19 cellular contexts compared by ENCODE assay signal in the genomic region with DNA sequence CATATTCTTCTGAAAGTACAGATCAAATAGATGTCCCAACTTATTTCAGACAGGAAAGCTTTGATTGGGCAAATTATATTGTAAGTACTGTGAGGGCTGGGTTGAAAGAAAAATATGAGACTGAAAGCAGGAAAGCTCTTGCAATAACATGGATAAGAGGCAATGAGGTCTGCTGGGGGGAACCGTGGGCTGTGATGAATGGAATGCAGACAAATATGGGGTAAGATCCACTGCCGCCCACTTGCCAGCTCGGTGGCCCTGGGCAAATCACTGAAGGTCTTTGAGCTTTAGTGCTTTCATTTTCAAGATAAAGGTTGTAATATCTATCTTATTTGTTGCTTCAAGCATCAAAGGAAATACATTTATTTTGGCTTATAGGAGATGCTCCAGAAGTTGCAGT. TPM values are rescaled to one million over a fixed set of nuclear protein-coding genes. Genes with fewer than 3 reads are reported as not detected.
DNase-seq lines count a peak whose midpoint lies in the region; ATAC-seq, FAIRE-seq and TF ChIP-seq lines count a peak whose summit lies in the region.
"Had no signal": no experiment of that assay in that cellular context is flagged by ENCODE, and none has a peak within 500 bp of the region (broad histone marks: within the 10 kb centered on the region; RNA-seq: fewer than 3 reads in every experiment).

No MANE protein-coding gene starts in this region.

- peaks cover 4% of the 10 kb centered on the region for H3K27me3 Mint-ChIP-seq in activated CD8-positive, alpha-beta T cell treated with anti-CD3 and anti-CD28 coated beads, Interleukin-2, amount 10 ng/mL, durations not matched to agents 7 days and 5 days (ENCODE audit: low read depth)
- H3K27me3 Mint-ChIP-seq in immature natural killer cell (ENCODE audit: low read depth in 3 of 3) = peaks cover 0 to 4% (median 2%) of the 10 kb centered on the region in 3 donors

- DNase-seq in EH (ENCODE audit: low read depth) = peak; percentile 8
- DNase-seq in activated CD8-positive, alpha-beta T cell treated with anti-CD3 and anti-CD28 coated beads, Interleukin-2, amount 10 ng/mL, durations not matched to agents 7 days and 5 days = no peak
- DNase-seq in HepG2 (ENCODE audit: low spot score) = no peak
- no peak for DNase-seq in immature natural killer cell
- DNase-seq in activated CD4-positive, CD25-positive, alpha-beta regulatory T cell treated with anti-CD3 and anti-CD28 coated beads, Interleukin-2, amount 50 U/mL, for 72 hours = no peak
- DNase-seq in nucleus accumbens (lab: John Stamatoyannopoulos, UW) = no peak
- DNase-seq: GOT3, Karpas-422, MM.1S, NCI-H1105, NCI-H1694, NCI-H2227 treated with DMSO at 0.1 percent for 48 hours, NCI-H526 treated with DMSO at 0.1 percent for 48 hours, SHP77, SK-N-SH had no signal

- H3K27me3 ChIP-seq in ACC112 (ENCODE audit: insufficient read depth, low read length) (no peaks in the 10 kb centered on the region), HepG2 (ENCODE audit: control insufficient read depth in 1 of 2, insufficient read depth in 2 of 2, low read length in 2 of 2) (no peaks in the 10 kb centered on the region; a peak in 2 of 5 replicates)

- no peak overlapping the region for H3K4me3 ChIP-seq in ACC112 (ENCODE audit: low read depth, low read length)
- no peak overlapping the region for H3K4me3 ChIP-seq in HepG2 (replicated peaks in 1 of 3; ENCODE audit: insufficient read depth in 1 of 3, low read depth in 2 of 3, low read length in 3 of 3)
- H3K4me3 ChIP-seq: A549 had no signal

- H3K36me3 Mint-ChIP-seq in activated CD8-positive, alpha-beta T cell treated with anti-CD3 and anti-CD28 coated beads, Interleukin-2, amount 10 ng/mL, durations not matched to agents 7 days and 5 days (ENCODE audit: low read depth) = peaks cover 2% of the 10 kb centered on the region
- H3K36me3 Mint-ChIP-seq in immature natural killer cell = no peaks in the 10 kb centered on the region

- intact Hi-C loops in HepG2 (cut with micrococcal nuclease; ENCODE audit: unreplicated experiment) = loop anchor here (5.0 kb wide), 1 partner anchor 51 kb away; a partner anchor contains a TSS

- no peak for TF ChIP-seq RAD21 in HepG2 (CRISPR knock-in tag; IDR thresholded peaks at IDR 0.05)

- BruUV-seq in HepG2 (replicated peaks; lab: Mats Ljungman, UMichigan) = no TSS peak

- no peaks in the 10 kb centered on the region for H3K9me3 ChIP-seq in HepG2 (ENCODE audit: low read length)
- H3K9me3 ChIP-seq: A549, SK-N-SH had no signal

- FAIRE-seq in HepG2 (lab: Jason Lieb, UNC) = no peak
- FAIRE-seq: A549 had no signal

- H3K79me2 ChIP-seq in ACC112 (ENCODE audit: control insufficient read depth, insufficient read depth, low read length, unreplicated experiment) (no peaks in the 10 kb centered on the region), HepG2 (ENCODE audit: insufficient read depth, low read length) (no peaks in the 10 kb centered on the region)

- 0 out of 2 replicates have a peak overlapping the region, but pooled peaks have one; percentile 8 for H3K4me2 ChIP-seq in HepG2 (ENCODE audit: low read depth, low read length)
- H3K4me2 ChIP-seq: A549, SK-N-SH had no signal

- TF ChIP-seq EP300 in HepG2 (IDR thresholded peaks at IDR 0.05; ENCODE audit: low read depth in 2 of 2, low read length in 2 of 2) (no peak), HepG2 (CRISPR knock-in tag; IDR thresholded peaks at IDR 0.05; ENCODE audit: borderline replicate concordance) (no peak)

- no peak for TF ChIP-seq POLR2A in HepG2 (IDR thresholded peaks at IDR 0.05; ENCODE audit: insufficient read depth in 1 of 2, low read depth in 2 of 2, low read length in 2 of 2)

- H3K4me1 Mint-ChIP-seq in activated CD8-positive, alpha-beta T cell treated with anti-CD3 and anti-CD28 coated beads, Interleukin-2, amount 10 ng/mL, durations not matched to agents 7 days and 5 days (ENCODE audit: low read depth) = peaks cover 39% of the 10 kb centered on the region
- peaks cover 14 to 15% of the 10 kb centered on the region in 2 donors for H3K4me1 Mint-ChIP-seq in immature natural killer cell

- in situ Hi-C loops in HepG2 (cut with HindIII; ENCODE audit: extremely low pct_ligation_motif_present, low pct_unique_long_range_greater_than_20kb) = no loop called here

- peaks cover 4% of the 10 kb centered on the region for H3K4me1 ChIP-seq in ACC112 (ENCODE audit: control insufficient read depth, insufficient read depth, low read length, unreplicated experiment)
- peaks cover 14% of the 10 kb centered on the region for H3K4me1 ChIP-seq in HepG2 (ENCODE audit: insufficient read depth, low read length)
- H3K4me1 ChIP-seq: A549 had no signal

- 2% methylated on average over 3 of the region's 3 CpGs for WGBS in HepG2 (ENCODE audit: low lambda C conversion rate)

- peak overlapping the region; percentile 4 for H3K4me3 Mint-ChIP-seq in activated CD8-positive, alpha-beta T cell treated with anti-CD3 and anti-CD28 coated beads, Interleukin-2, amount 10 ng/mL, durations not matched to agents 7 days and 5 days
- H3K4me3 Mint-ChIP-seq in immature natural killer cell = no peak overlapping the region

- H3K9me3 Mint-ChIP-seq in activated CD8-positive, alpha-beta T cell treated with anti-CD3 and anti-CD28 coated beads, Interleukin-2, amount 10 ng/mL, durations not matched to agents 7 days and 5 days (ENCODE audit: insufficient read depth) = no peaks in the 10 kb centered on the region
- peaks cover 0 to 1% (median 0%) of the 10 kb centered on the region in 6 donors for H3K9me3 Mint-ChIP-seq in immature natural killer cell

- no peaks in the 10 kb centered on the region for H4K20me1 ChIP-seq in HepG2 (ENCODE audit: insufficient read depth, low read length)

- CTCF ChIA-PET in activated CD8-positive, alpha-beta T cell treated with anti-CD3 and anti-CD28 coated beads, Interleukin-2, amount 10 ng/mL, durations not matched to agents 7 days and 5 days (lab: Charles Lee) = no interaction called here
- CTCF ChIA-PET in HepG2 (lab: Yijun Ruan, JAX; ENCODE audit: low intra/inter-chr PET ratio, low total read pairs) = no interaction called here

- no peak for ATAC-seq in activated CD8-positive, alpha-beta T cell treated with anti-CD3 and anti-CD28 coated beads, Interleukin-2, amount 10 ng/mL, durations not matched to agents 7 days and 5 days
- ATAC-seq in HepG2 (peak; percentile 60), GM21723 (IDR thresholded peaks at IDR 0.05; ENCODE audit: unreplicated experiment) (no peak)
- ATAC-seq: A549 had no signal

- no peak overlapping the region for H3K9ac ChIP-seq in HepG2 (ENCODE audit: insufficient read depth, low read depth, low read length)
- H3K9ac ChIP-seq: SK-N-SH had no signal

- peak overlapping the region; percentile 0 for H2AFZ ChIP-seq in ACC112 (ENCODE audit: low read length, unreplicated experiment)
- H2AFZ ChIP-seq in HepG2 (ENCODE audit: low read length) = no peak overlapping the region

- H3K27ac ChIP-seq in ACC112 (ENCODE audit: low read depth, low read length) = no peak overlapping the region
- no peak overlapping the region for H3K27ac ChIP-seq in HepG2 (ENCODE audit: extremely low read length, insufficient read depth, low read length)
- H3K27ac ChIP-seq: A549, C4-2B had no signal

- H3K36me3 ChIP-seq in ACC112 (ENCODE audit: insufficient read depth, low read length) = no peaks in the 10 kb centered on the region
- no peaks in the 10 kb centered on the region for H3K36me3 ChIP-seq in HepG2 (replicated peaks in 1 of 2; ENCODE audit: control insufficient read depth in 1 of 2, insufficient read depth in 2 of 2, low read length in 2 of 2)

- H3K27ac Mint-ChIP-seq in activated CD8-positive, alpha-beta T cell treated with anti-CD3 and anti-CD28 coated beads, Interleukin-2, amount 10 ng/mL, durations not matched to agents 7 days and 5 days = no peak overlapping the region
- H3K27ac Mint-ChIP-seq in immature natural killer cell = no peak overlapping the region

- POLR2A ChIA-PET in activated CD8-positive, alpha-beta T cell treated with anti-CD3 and anti-CD28 coated beads, Interleukin-2, amount 10 ng/mL, durations not matched to agents 7 days and 5 days (lab: Charles Lee) = no interaction called here
- POLR2A ChIA-PET in HepG2 (lab: Yijun Ruan, JAX) = interaction anchor here (2.2 kb wide), 1 partner anchor 51 kb away, joined by 16 read pairs; a partner anchor contains a TSS

- no peak for TF ChIP-seq CTCF in HepG2 (CRISPR knock-in tag; IDR thresholded peaks at IDR 0.05)

TF ChIP-seq in HepG2, 621 proteins besides CTCF, POLR2A, EP300 and RAD21 (continues in another document):
- TF ChIP-seq SRY (CRISPR knock-in tag; IDR thresholded peaks at IDR 0.05) (no peak), ZNF10 (CRISPR knock-in tag; IDR thresholded peaks at IDR 0.05; ENCODE audit: borderline replicate concordance, low read depth) (no peak), JDP2 (CRISPR knock-in tag; IDR thresholded peaks at IDR 0.05; ENCODE audit: borderline replicate concordance) (no peak), ZNF747 (CRISPR knock-in tag; IDR thresholded peaks at IDR 0.05; ENCODE audit: borderline replicate concordance) (no peak), JARID2 (CRISPR knock-in tag; IDR thresholded peaks at IDR 0.05; ENCODE audit: insufficient replicate concordance) (no peak)

RNA-seq across cellular contexts. Expression of a gene that starts 51.0 kb away (rescaled TPM):
- 10 to 100 TPM; 26.8 to 27.4 TPM for total RNA-seq in activated CD8-positive, alpha-beta T cell treated with anti-CD3 and anti-CD28 coated beads, Interleukin-2, amount 10 ng/mL, durations not matched to agents 7 days and 5 days
- 12.2 and 22.3 TPM in 2 replicates for total RNA-seq in HepG2 (2016; rRNA removed; fragmentation: Illumina TruSeq; extraction: Trizol)
- total RNA-seq in HepG2 (2016; cell fraction: cytosol; rRNA removed; fragmentation: Illumina TruSeq; extraction: Trizol; ENCODE audit: low read depth) = 2.9 and 5.1 TPM in 2 replicates
- 14.5 and 23.2 TPM in 2 replicates for total RNA-seq in HepG2 (2016; cell fraction: insoluble cytoplasmic fraction; rRNA removed; fragmentation: Illumina TruSeq; extraction: Trizol)
- total RNA-seq in HepG2 (2016; cell fraction: membrane; rRNA removed; fragmentation: Illumina TruSeq; extraction: Trizol) = 5.5 and 7.9 TPM in 2 replicates
- total RNA-seq in HepG2 (2016; cell fraction: nucleus; rRNA removed; fragmentation: Illumina TruSeq; extraction: Trizol) = 13.4 and 20.8 TPM in 2 replicates
- polyA plus RNA-seq in HepG2 (2011; rRNA removed) (21.2 and 21.9 TPM in 2 replicates), immature natural killer cell (10 to 100 TPM; 28.1 to 34.6 (median 31.3) TPM)
- polyA plus RNA-seq in HepG2 (2011; cell fraction: cytosol; rRNA removed) = 17.7 and 24.9 TPM in 2 replicates
- polyA plus RNA-seq in HepG2 (2011; cell fraction: nucleus; rRNA removed) = 13.2 and 20.0 TPM in 2 replicates
- polyA plus RNA-seq in HepG2 (2012) = 25.3 and 27.5 TPM in 2 replicates
- 3.2 and 3.5 TPM in 2 replicates for polyA plus RNA-seq in HepG2 (2016; cell fraction: cytosol; fragmentation: Illumina TruSeq; extraction: Trizol; ENCODE audit: low read depth)
- polyA plus RNA-seq in HepG2 (2016; cell fraction: insoluble cytoplasmic fraction; fragmentation: Illumina TruSeq; extraction: Trizol; ENCODE audit: low read depth) = 9.8 and 10.5 TPM in 2 replicates
- 5.9 TPM in 2 replicates for polyA plus RNA-seq in HepG2 (2016; cell fraction: membrane; fragmentation: Illumina TruSeq; extraction: Trizol; ENCODE audit: low read depth)
- 17.2 and 24.0 TPM in 2 replicates for polyA plus RNA-seq in HepG2 (2016; cell fraction: nucleus; fragmentation: Illumina TruSeq; extraction: Trizol; ENCODE audit: insufficient read depth, low read depth)
- 9.0 and 18.1 TPM in 2 replicates for polyA minus RNA-seq in HepG2 (2011; rRNA and poly(A)+ RNA removed; ENCODE audit: low replicate concordance)
- polyA minus RNA-seq in HepG2 (2011; cell fraction: cytosol; rRNA and poly(A)+ RNA removed) = 16.5 and 22.6 TPM in 2 replicates
- polyA minus RNA-seq in HepG2 (2011; cell fraction: nucleus; rRNA and poly(A)+ RNA removed) = 14.7 and 27.5 TPM in 2 replicates
